ENCODE assay signal across 8 cellular contexts in genomic region chr6:104284872-104285271, GRCh38.
"Had no signal": no experiment of that assay in that cellular context is flagged by ENCODE, and none has a peak within 500 bp of the region (broad histone marks: within the 10 kb centered on the region; RNA-seq: fewer than 3 reads in every experiment).

No MANE protein-coding gene starts in this region.

- DNase-seq: H9, HCEC 1CT, IMR-90, Kasumi-1, KG1 had no signal

- H3K27ac ChIP-seq: HL-60 had no signal

- H2AFZ ChIP-seq: GM23338 had no signal

- H3K4me2 ChIP-seq: GM23338 had no signal

- H3K4me3 ChIP-seq: GM23338, K562 had no signal

- ATAC-seq: GM23338, K562 had no signal
